9 cellular contexts compared by ENCODE assay signal in genomic region chr3:141266797-141267555, GRCh38. TPM values are rescaled to one million over a fixed set of nuclear protein-coding genes. Genes with fewer than 3 reads are reported as not detected.
DNase-seq lines count a peak whose midpoint lies in the region; ATAC-seq and TF ChIP-seq lines count a peak whose summit lies in the region.
"Had no signal": no experiment of that assay in that cellular context is flagged by ENCODE, and none has a peak within 500 bp of the region (broad histone marks: within the 10 kb centered on the region; RNA-seq: fewer than 3 reads in every experiment).

No MANE protein-coding gene starts in this region.

- no peaks in the 10 kb centered on the region for H3K36me3 ChIP-seq in OCI-LY3 (replicated peaks; ENCODE audit: low read depth, low read length)
- no peaks in the 10 kb centered on the region for H3K36me3 ChIP-seq in ovary

- no peaks in the 10 kb centered on the region for H3K9me3 ChIP-seq in OCI-LY3 (ENCODE audit: insufficient read depth, low read length)
- no peaks in the 10 kb centered on the region for H3K9me3 ChIP-seq in ovary

- TF ChIP-seq CTCF in OCI-LY3 (IDR thresholded peaks at IDR 0.05; ENCODE audit: low read depth, low read length) (no peak), ovary (IDR thresholded peaks at IDR 0.05) (no peak)

- H3K27me3 ChIP-seq in OCI-LY3 (ENCODE audit: low read depth, low read length) (no peaks in the 10 kb centered on the region), ovary (no peaks in the 10 kb centered on the region)

- H3K4me3 ChIP-seq in OCI-LY3 (ENCODE audit: low read length) (peak overlapping the region; percentile 48), ovary (no peak overlapping the region)

- DNase-seq in stimulated activated CD4-positive, alpha-beta T cell treated with anti-CD3 and anti-CD28 coated beads, Interleukin-1b, Interleukin-23, amount 100 ng/mL, for 48 hours: peak; percentile 22
- DNase-seq in stimulated activated CD4-positive, alpha-beta T cell treated with anti-CD3 and anti-CD28 coated beads, Interleukin-12 subunit alpha, Interleukin-12 subunit beta, amount 100 ng/mL, for 4 hours: no peak
- DNase-seq in central memory CD4-positive, alpha-beta T cell: peak; percentile 42
- no peak for DNase-seq in pons (ENCODE audit: low spot score)
- no peak for DNase-seq in ovary
- DNase-seq in NCI-H2171 treated with DMSO at 0.1 percent for 48 hours (lab: John Stamatoyannopoulos, UW): no peak

- TF ChIP-seq POLR2A in ovary (IDR thresholded peaks at IDR 0.05): no peak

- no peak for ATAC-seq in HG02642 (IDR thresholded peaks at IDR 0.05; ENCODE audit: poor library complexity, unreplicated experiment)

- no peak overlapping the region; the same call in 1 of the 2 replicates for H2AFZ ChIP-seq in OCI-LY3 (ENCODE audit: low read depth, low read length)

- H3K4me2 ChIP-seq in OCI-LY3 (ENCODE audit: low read length): peak overlapping the region; percentile 50

- no peaks in the 10 kb centered on the region for H4K20me1 ChIP-seq in OCI-LY3 (ENCODE audit: insufficient read depth, low read length)

- H3K27ac ChIP-seq in OCI-LY3 (ENCODE audit: low read length) (no peak overlapping the region), ovary (no peak overlapping the region)
- H3K27ac ChIP-seq: epithelial cell of prostate had no signal

- no peak overlapping the region for H3K9ac ChIP-seq in OCI-LY3 (ENCODE audit: low read length)

- WGBS in ovary, 3 donors: 80 to 85% (median 84%) methylated on average over 13 of the region's 13 CpGs

- no peak for TF ChIP-seq EP300 in ovary (IDR thresholded peaks at IDR 0.05)

- no peaks in the 10 kb centered on the region for H3K4me1 ChIP-seq in OCI-LY3 (ENCODE audit: low read length)
- no peaks in the 10 kb centered on the region for H3K4me1 ChIP-seq in ovary (ENCODE audit: insufficient read depth)

- intact Hi-C loops in ovary (cut with DNase I): no loop called here

- no peaks in the 10 kb centered on the region for H3K79me2 ChIP-seq in OCI-LY3 (ENCODE audit: low read length)

RNA-seq across cellular contexts. Expression of gene PXYLP1, which starts 35.4 kb away (rescaled TPM):
- total RNA-seq in ovary: 10 to 100 TPM; 10.3 to 23.0 (median 15.7) TPM
- polyA plus RNA-seq in ovary: 10 to 100 TPM in 1 of 2 donors, 1 to 10 TPM in 1; 6.5 to 17.5 TPM

Comparison
In these comparisons a context has a peak if more than half of its experiments do, and no peak if none do; other contexts are left out.
1. DNase-seq: peak in stimulated activated CD4-positive, alpha-beta T cell treated with anti-CD3 and anti-CD28 coated beads, Interleukin-1b, Interleukin-23, amount 100 ng/mL, for 48 hours (single experiment) and central memory CD4-positive, alpha-beta T cell (single experiment); none in stimulated activated CD4-positive, alpha-beta T cell treated with anti-CD3 and anti-CD28 coated beads, Interleukin-12 subunit alpha, Interleukin-12 subunit beta, amount 100 ng/mL, for 4 hours (single experiment), pons (single experiment), ovary (0 of 5) and NCI-H2171 treated with DMSO at 0.1 percent for 48 hours (single experiment).